In the genomic region with DNA sequence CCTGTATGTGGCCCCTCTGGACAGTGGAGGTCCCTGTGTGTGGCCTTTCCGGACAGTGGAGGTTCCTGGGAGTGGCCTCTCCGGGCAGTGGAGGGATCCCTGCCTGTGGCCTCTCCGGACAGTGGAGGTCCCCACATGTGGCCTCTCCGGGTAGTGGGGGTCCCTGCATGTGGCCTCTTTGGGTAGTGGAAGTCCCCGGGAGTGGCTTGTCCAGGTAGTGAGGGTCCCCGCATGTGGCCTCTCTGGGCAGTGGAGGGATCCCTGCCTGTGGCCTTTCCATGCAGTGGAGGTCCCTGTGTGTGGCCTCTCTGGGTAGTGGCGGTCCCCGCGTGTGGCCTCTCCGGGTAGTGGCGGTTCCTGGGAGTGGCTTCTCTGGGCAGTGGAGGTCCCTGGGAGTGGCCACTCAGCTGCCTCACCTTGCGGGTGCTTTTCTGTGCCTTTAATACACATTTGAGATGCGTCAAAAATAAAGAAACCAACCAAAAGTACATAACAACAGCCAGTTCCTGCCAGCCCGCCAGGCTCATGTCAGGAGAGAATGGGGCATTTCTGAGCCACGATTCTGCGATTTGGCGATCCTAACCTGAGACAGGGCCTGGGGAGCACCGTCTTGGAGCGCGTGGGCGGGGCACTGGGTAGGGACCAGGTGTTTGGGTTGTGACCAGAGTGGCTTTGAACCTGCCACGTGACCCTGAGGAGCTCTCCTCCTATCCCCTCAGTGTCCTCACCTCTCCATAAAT, we compare ENCODE assay signal across 21 cellular contexts.
"Had no signal": no experiment of that assay in that cellular context is flagged by ENCODE, and none has a peak within 500 bp of the region (broad histone marks: within the 10 kb centered on the region; RNA-seq: fewer than 3 reads in every experiment).

No MANE protein-coding gene starts in this region.

- H3K79me2 ChIP-seq: parathyroid adenoma had no signal

- H3K36me3 Mint-ChIP-seq: activated naive CD4-positive, alpha-beta T cell treated with anti-CD3 and anti-CD28 coated beads, Interleukin-2, amount 50 U/mL, for 24 hours; natural killer cell; stimulated activated naive B cell treated with anti-CD40 and anti-IgM and Interleukin-4, amounts not matched to agents 10 μg/mL and 1 μg/mL and 100 μg/mL, for 72 hours had no signal

- H3K27me3 ChIP-seq: sigmoid colon, thyroid gland had no signal

- H3K9me3 ChIP-seq: breast epithelium, lower lobe of right lung, sigmoid colon, thyroid gland had no signal

- H3K36me3 ChIP-seq: breast epithelium, lower lobe of right lung, sigmoid colon, thyroid gland had no signal

- H3K27ac Mint-ChIP-seq: activated CD4-positive, alpha-beta T cell treated with anti-CD3 and anti-CD28 coated beads, Interleukin-2, amount 10 ng/mL, durations not matched to agents 7 days and 5 days; activated naive CD4-positive, alpha-beta T cell treated with anti-CD3 and anti-CD28 coated beads, Interleukin-2, amount 50 U/mL, for 24 hours; effector memory CD8-positive, alpha-beta T cell; natural killer cell; stimulated activated naive B cell treated with anti-CD40 and anti-IgM and Interleukin-4, amounts not matched to agents 10 μg/mL and 1 μg/mL and 100 μg/mL, for 72 hours had no signal

- H2AFZ ChIP-seq: parathyroid adenoma had no signal

- H3K9me3 Mint-ChIP-seq: activated CD4-positive, alpha-beta T cell treated with anti-CD3 and anti-CD28 coated beads, Interleukin-2, amount 10 ng/mL, durations not matched to agents 7 days and 5 days; activated naive CD4-positive, alpha-beta T cell treated with anti-CD3 and anti-CD28 coated beads, Interleukin-2, amount 50 U/mL, for 24 hours; effector memory CD8-positive, alpha-beta T cell; natural killer cell had no signal

- H3K9ac ChIP-seq: parathyroid adenoma had no signal

- ATAC-seq: activated CD4-positive, CD25-positive, alpha-beta regulatory T cell treated with anti-CD3 and anti-CD28 coated beads, Interleukin-2, amount 50 U/mL, for 24 hours; effector memory CD8-positive, alpha-beta T cell; left colon; natural killer cell; stimulated activated naive B cell treated with anti-CD40 and anti-IgM and Interleukin-4, amounts not matched to agents 10 μg/mL and 1 μg/mL and 100 μg/mL, for 72 hours had no signal

- H3K4me1 Mint-ChIP-seq: activated CD4-positive, alpha-beta T cell treated with anti-CD3 and anti-CD28 coated beads, Interleukin-2, amount 10 ng/mL, durations not matched to agents 7 days and 5 days; activated naive CD4-positive, alpha-beta T cell treated with anti-CD3 and anti-CD28 coated beads, Interleukin-2, amount 50 U/mL, for 24 hours; natural killer cell; stimulated activated naive B cell treated with anti-CD40 and anti-IgM and Interleukin-4, amounts not matched to agents 10 μg/mL and 1 μg/mL and 100 μg/mL, for 72 hours had no signal

- H3K27me3 Mint-ChIP-seq: activated CD4-positive, alpha-beta T cell treated with anti-CD3 and anti-CD28 coated beads, Interleukin-2, amount 10 ng/mL, durations not matched to agents 7 days and 5 days; activated naive CD4-positive, alpha-beta T cell treated with anti-CD3 and anti-CD28 coated beads, Interleukin-2, amount 50 U/mL, for 24 hours; effector memory CD8-positive, alpha-beta T cell; stimulated activated naive B cell treated with anti-CD40 and anti-IgM and Interleukin-4, amounts not matched to agents 10 μg/mL and 1 μg/mL and 100 μg/mL, for 72 hours had no signal

- H3K4me3 ChIP-seq: breast epithelium, lower lobe of right lung, sigmoid colon, thyroid gland had no signal

- H3K27ac ChIP-seq: breast epithelium, lower lobe of right lung, parathyroid adenoma, sigmoid colon, thyroid gland had no signal

- H3K4me3 Mint-ChIP-seq: activated CD4-positive, alpha-beta T cell treated with anti-CD3 and anti-CD28 coated beads, Interleukin-2, amount 10 ng/mL, durations not matched to agents 7 days and 5 days; activated naive CD4-positive, alpha-beta T cell treated with anti-CD3 and anti-CD28 coated beads, Interleukin-2, amount 50 U/mL, for 24 hours; effector memory CD8-positive, alpha-beta T cell; natural killer cell; stimulated activated naive B cell treated with anti-CD40 and anti-IgM and Interleukin-4, amounts not matched to agents 10 μg/mL and 1 μg/mL and 100 μg/mL, for 72 hours had no signal

- H3K4me1 ChIP-seq: breast epithelium, lower lobe of right lung, parathyroid adenoma, sigmoid colon, thyroid gland had no signal

- DNase-seq: activated CD4-positive, alpha-beta T cell treated with anti-CD3 and anti-CD28 coated beads, Interleukin-2, amount 10 ng/mL, durations not matched to agents 7 days and 5 days; activated CD8-positive, alpha-beta memory T cell treated with anti-CD3 and anti-CD28 coated beads for 24 hours; activated CD8-positive, alpha-beta memory T cell treated with anti-CD3 and anti-CD28 coated beads, Interleukin-2, amount 50 U/mL, for 48 hours; activated gamma-delta T cell; activated T-cell treated with anti-CD3 and anti-CD28 coated beads, Interleukin-2, amount 50 U/mL, for 48 hours; dermis blood vessel endothelial cell; effector memory CD8-positive, alpha-beta T cell; foreskin fibroblast; hippocampal formation; left colon; lower lobe of right lung; natural killer cell; sigmoid colon; stimulated activated CD4-positive, alpha-beta T cell treated with anti-CD3 and anti-CD28 coated beads, Interleukin-4, amount 100 ng/mL, for 4 hours; stimulated activated naive B cell treated with anti-CD40 and anti-IgM and Interleukin-4, amounts not matched to agents 10 μg/mL and 1 μg/mL and 100 μg/mL, for 72 hours; T1000; thyroid gland had no signal
